In the genomic region with DNA sequence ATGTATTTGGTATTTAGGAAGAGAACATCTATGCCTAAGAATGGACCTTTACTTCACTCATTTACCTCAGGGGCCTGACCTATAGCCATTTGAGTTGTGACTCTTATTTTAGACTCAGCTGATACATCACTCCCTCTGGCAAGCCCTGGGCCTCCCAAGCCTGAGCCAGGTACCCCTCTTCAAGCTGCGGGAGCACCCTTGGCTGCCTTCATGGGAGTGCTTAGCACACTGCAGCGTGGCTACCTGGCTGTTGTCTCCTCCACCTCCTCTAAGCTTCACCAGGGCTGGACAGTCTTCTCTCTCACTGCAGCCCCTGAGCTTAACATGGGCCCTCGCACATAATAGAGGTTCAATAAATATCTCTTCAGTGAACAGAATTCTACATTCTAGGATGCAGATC, we compare ENCODE assay signal across 1 cellular context.
TF ChIP-seq lines count a peak whose summit lies in the region.

No MANE protein-coding gene starts in this region.

TF ChIP-seq in GM23338, 12 proteins besides CTCF, POLR2A, EP300 and RAD21 (continued from another document):
- TF ChIP-seq, protein P1, sequence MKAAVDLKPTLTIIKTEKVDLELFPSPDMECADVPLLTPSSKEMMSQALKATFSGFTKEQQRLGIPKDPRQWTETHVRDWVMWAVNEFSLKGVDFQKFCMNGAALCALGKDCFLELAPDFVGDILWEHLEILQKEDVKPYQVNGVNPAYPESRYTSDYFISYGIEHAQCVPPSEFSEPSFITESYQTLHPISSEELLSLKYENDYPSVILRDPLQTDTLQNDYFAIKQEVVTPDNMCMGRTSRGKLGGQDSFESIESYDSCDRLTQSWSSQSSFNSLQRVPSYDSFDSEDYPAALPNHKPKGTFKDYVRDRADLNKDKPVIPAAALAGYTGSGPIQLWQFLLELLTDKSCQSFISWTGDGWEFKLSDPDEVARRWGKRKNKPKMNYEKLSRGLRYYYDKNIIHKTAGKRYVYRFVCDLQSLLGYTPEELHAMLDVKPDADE (IDR thresholded peaks at IDR 0.05) = no peak
- TF ChIP-seq STAT1 (IDR thresholded peaks at IDR 0.05; ENCODE audit: unreplicated experiment) (no peak), NANOG (IDR thresholded peaks at IDR 0.05; ENCODE audit: borderline replicate concordance) (no peak), EZH2 (IDR thresholded peaks at IDR 0.05; ENCODE audit: low read depth, unreplicated experiment) (no peak), EZH2phosphoT487 (IDR thresholded peaks at IDR 0.05; ENCODE audit: unreplicated experiment) (no peak), CREB1 (CRISPR knock-in tag; IDR thresholded peaks at IDR 0.05; ENCODE audit: low read depth) (no peak), ZNF114 (CRISPR knock-in tag; IDR thresholded peaks at IDR 0.05) (no peak)
- TF ChIP-seq, protein P2, sequence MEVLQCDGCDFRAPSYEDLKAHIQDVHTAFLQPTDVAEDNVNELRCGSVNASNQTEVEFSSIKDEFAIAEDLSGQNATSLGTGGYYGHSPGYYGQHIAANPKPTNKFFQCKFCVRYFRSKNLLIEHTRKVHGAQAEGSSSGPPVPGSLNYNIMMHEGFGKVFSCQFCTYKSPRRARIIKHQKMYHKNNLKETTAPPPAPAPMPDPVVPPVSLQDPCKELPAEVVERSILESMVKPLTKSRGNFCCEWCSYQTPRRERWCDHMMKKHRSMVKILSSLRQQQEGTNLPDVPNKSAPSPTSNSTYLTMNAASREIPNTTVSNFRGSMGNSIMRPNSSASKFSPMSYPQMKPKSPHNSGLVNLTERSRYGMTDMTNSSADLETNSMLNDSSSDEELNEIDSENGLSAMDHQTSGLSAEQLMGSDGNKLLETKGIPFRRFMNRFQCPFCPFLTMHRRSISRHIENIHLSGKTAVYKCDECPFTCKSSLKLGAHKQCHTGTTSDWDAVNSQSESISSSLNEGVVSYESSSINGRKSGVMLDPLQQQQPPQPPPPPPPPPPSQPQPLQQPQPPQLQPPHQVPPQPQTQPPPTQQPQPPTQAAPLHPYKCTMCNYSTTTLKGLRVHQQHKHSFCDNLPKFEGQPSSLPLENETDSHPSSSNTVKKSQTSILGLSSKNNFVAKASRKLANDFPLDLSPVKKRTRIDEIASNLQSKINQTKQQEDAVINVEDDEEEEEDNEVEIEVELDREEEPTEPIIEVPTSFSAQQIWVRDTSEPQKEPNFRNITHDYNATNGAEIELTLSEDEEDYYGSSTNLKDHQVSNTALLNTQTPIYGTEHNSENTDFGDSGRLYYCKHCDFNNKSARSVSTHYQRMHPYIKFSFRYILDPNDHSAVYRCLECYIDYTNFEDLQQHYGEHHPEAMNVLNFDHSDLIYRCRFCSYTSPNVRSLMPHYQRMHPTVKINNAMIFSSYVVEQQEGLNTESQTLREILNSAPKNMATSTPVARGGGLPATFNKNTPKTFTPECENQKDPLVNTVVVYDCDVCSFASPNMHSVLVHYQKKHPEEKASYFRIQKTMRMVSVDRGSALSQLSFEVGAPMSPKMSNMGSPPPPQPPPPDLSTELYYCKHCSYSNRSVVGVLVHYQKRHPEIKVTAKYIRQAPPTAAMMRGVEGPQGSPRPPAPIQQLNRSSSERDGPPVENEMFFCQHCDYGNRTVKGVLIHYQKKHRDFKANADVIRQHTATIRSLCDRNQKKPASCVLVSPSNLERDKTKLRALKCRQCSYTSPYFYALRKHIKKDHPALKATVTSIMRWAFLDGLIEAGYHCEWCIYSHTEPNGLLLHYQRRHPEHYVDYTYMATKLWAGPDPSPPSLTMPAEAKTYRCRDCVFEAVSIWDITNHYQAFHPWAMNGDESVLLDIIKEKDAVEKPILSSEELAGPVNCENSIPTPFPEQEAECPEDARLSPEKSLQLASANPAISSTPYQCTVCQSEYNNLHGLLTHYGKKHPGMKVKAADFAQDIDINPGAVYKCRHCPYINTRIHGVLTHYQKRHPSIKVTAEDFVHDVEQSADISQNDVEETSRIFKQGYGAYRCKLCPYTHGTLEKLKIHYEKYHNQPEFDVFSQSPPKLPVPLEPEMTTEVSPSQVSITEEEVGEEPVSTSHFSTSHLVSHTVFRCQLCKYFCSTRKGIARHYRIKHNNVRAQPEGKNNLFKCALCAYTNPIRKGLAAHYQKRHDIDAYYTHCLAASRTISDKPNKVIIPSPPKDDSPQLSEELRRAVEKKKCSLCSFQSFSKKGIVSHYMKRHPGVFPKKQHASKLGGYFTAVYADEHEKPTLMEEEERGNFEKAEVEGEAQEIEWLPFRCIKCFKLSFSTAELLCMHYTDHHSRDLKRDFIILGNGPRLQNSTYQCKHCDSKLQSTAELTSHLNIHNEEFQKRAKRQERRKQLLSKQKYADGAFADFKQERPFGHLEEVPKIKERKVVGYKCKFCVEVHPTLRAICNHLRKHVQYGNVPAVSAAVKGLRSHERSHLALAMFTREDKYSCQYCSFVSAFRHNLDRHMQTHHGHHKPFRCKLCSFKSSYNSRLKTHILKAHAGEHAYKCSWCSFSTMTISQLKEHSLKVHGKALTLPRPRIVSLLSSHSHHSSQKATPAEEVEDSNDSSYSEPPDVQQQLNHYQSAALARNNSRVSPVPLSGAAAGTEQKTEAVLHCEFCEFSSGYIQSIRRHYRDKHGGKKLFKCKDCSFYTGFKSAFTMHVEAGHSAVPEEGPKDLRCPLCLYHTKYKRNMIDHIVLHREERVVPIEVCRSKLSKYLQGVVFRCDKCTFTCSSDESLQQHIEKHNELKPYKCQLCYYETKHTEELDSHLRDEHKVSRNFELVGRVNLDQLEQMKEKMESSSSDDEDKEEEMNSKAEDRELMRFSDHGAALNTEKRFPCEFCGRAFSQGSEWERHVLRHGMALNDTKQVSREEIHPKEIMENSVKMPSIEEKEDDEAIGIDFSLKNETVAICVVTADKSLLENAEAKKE (CRISPR knock-in tag; IDR thresholded peaks at IDR 0.05) = no peak
